11 cellular contexts compared by ENCODE assay signal in genomic region chr2:239299218-239299939, GRCh38.
DNase-seq lines count a peak whose midpoint lies in the region; TF ChIP-seq lines count a peak whose summit lies in the region.
"Had no signal": no experiment of that assay in that cellular context is flagged by ENCODE, and none has a peak within 500 bp of the region (broad histone marks: within the 10 kb centered on the region; RNA-seq: fewer than 3 reads in every experiment).

No MANE protein-coding gene starts in this region.

- intact Hi-C loops in dendritic cell treated with granulocyte-macrophage colony-stimulating factor and Interleukin-4, amounts not matched to agents 40 ng/mL and 50 ng/mL, for 4 days (cut with micrococcal nuclease) = no loop called here

- peak overlapping the region; percentile 43 for H3K27ac Mint-ChIP-seq in dendritic cell treated with granulocyte-macrophage colony-stimulating factor and Interleukin-4, amounts not matched to agents 40 ng/mL and 50 ng/mL, for 4 days
- H3K27ac Mint-ChIP-seq in neural crest cell (ENCODE audit: unreplicated experiment) = no peak overlapping the region

- TF ChIP-seq CTCF in LNCaP clone FGC (IDR thresholded peaks at IDR 0.05; ENCODE audit: control insufficient read depth, extremely low read depth, insufficient read depth) (no peak), neural crest cell (conservative IDR thresholded peaks at IDR 0.05) (no peak)

- peaks cover 45% of the 10 kb centered on the region for H3K4me1 Mint-ChIP-seq in dendritic cell treated with granulocyte-macrophage colony-stimulating factor and Interleukin-4, amounts not matched to agents 40 ng/mL and 50 ng/mL, for 4 days (ENCODE audit: low read depth)
- H3K4me1 Mint-ChIP-seq in neural crest cell = peaks cover 81% of the 10 kb centered on the region

- peaks cover 10% of the 10 kb centered on the region for H3K36me3 Mint-ChIP-seq in dendritic cell treated with granulocyte-macrophage colony-stimulating factor and Interleukin-4, amounts not matched to agents 40 ng/mL and 50 ng/mL, for 4 days (ENCODE audit: low read depth)
- H3K36me3 Mint-ChIP-seq in neural crest cell (ENCODE audit: low read depth) = no peaks in the 10 kb centered on the region

- no peak overlapping the region for H3K4me3 ChIP-seq in LNCaP clone FGC (ENCODE audit: low read depth, low read length)
- H3K4me3 ChIP-seq: left lung had no signal

- H3K4me3 Mint-ChIP-seq in dendritic cell treated with granulocyte-macrophage colony-stimulating factor and Interleukin-4, amounts not matched to agents 40 ng/mL and 50 ng/mL, for 4 days = no peak overlapping the region
- H3K4me3 Mint-ChIP-seq in neural crest cell = peak overlapping the region; percentile 20

- H3K27me3 Mint-ChIP-seq in dendritic cell treated with granulocyte-macrophage colony-stimulating factor and Interleukin-4, amounts not matched to agents 40 ng/mL and 50 ng/mL, for 4 days = no peaks in the 10 kb centered on the region
- no peaks in the 10 kb centered on the region for H3K27me3 Mint-ChIP-seq in neural crest cell (ENCODE audit: low read depth)

- H3K9me3 Mint-ChIP-seq in dendritic cell treated with granulocyte-macrophage colony-stimulating factor and Interleukin-4, amounts not matched to agents 40 ng/mL and 50 ng/mL, for 4 days = no peaks in the 10 kb centered on the region
- H3K9me3 Mint-ChIP-seq in neural crest cell = no peaks in the 10 kb centered on the region

- DNase-seq in Ammon's horn (ENCODE audit: low spot score) (peak; percentile 80), LNCaP clone FGC (ENCODE audit: low read depth) (peak; percentile 89), neural crest cell (ENCODE audit: low read depth, low spot score) (no peak), NCI-H226 (no peak), cerebellum (ENCODE audit: low spot score) (no peak), HK-2 (ENCODE audit: unreplicated experiment) (no peak), GM03348 (ENCODE audit: low spot score) (no peak)
- DNase-seq: activated gamma-delta T cell, NCI-H446 treated with DMSO at 0.1 percent for 48 hours had no signal

Comparison
In these comparisons a context has a peak if more than half of its experiments do, and no peak if none do; other contexts are left out.
1. DNase-seq: peak in Ammon's horn (single experiment) and LNCaP clone FGC (single experiment); none in neural crest cell (single experiment), NCI-H226 (single experiment), cerebellum (single experiment), HK-2 (single experiment) and GM03348 (single experiment).